In genomic region chr17:41522301-41523224, GRCh38 we compare ENCODE assay signal across 1 cellular context.
TF ChIP-seq lines count a peak whose summit lies in the region.

No MANE protein-coding gene starts in this region.

TF ChIP-seq in K562, 482 proteins besides CTCF, POLR2A, EP300 and RAD21:
- TF ChIP-seq NELFE (IDR thresholded peaks at IDR 0.05; ENCODE audit: insufficient read depth, insufficient read length) (no peak), BCOR (IDR thresholded peaks at IDR 0.05) (peak; percentile 96), TBL1XR1 (IDR thresholded peaks at IDR 0.05; ENCODE audit: low read length in 2 of 2) (no peak), ZNF589 (CRISPR knock-in tag; IDR thresholded peaks at IDR 0.05; ENCODE audit: low read depth) (no peak), SUPT5H (IDR thresholded peaks at IDR 0.05) (0 out of 2 replicates have a peak, but pooled peaks have one; percentile 12), RBM25 (IDR thresholded peaks at IDR 0.05; ENCODE audit: low read depth, low read length, severe bottlenecking) (peak; percentile 99), ILK (tag; IDR thresholded peaks at IDR 0.05; ENCODE audit: borderline replicate concordance, low read depth) (no peak), IRF2 (CRISPR knock-in tag; IDR thresholded peaks at IDR 0.05) (no peak), HNRNPL (IDR thresholded peaks at IDR 0.05; ENCODE audit: low read depth, low read length) (0 out of 2 replicates have a peak, but pooled peaks have one; percentile 33), SPI1 (IDR thresholded peaks at IDR 0.05; ENCODE audit: borderline replicate concordance, low read depth, low read length) (no peak), MTA3 (IDR thresholded peaks at IDR 0.05; ENCODE audit: borderline replicate concordance) (no peak), HDAC1 (IDR thresholded peaks at IDR 0.05) (0 out of 4 replicates have a peak, but pooled peaks of 1 of the 2 experiments have one; percentile 31), ZKSCAN1 (IDR thresholded peaks at IDR 0.05; ENCODE audit: low read depth, low read length) (0 out of 2 replicates have a peak, but pooled peaks have one; percentile 56), FOXM1 (IDR thresholded peaks at IDR 0.05; ENCODE audit: low read depth) (no peak), FOXM1 (CRISPR knock-in tag; IDR thresholded peaks at IDR 0.05; ENCODE audit: low read depth) (no peak), KDM1A (IDR thresholded peaks at IDR 0.05) (peak; percentile 83 to 90), NCOA4 (IDR thresholded peaks at IDR 0.05; ENCODE audit: partially characterized antibody) (no peak), HDAC2 (IDR thresholded peaks at IDR 0.05) (peak; percentile 32; the same call in 1 of the 2 replicates), CEBPB (tag; IDR thresholded peaks at IDR 0.05) (no peak), SMARCA5 (IDR thresholded peaks at IDR 0.05) (peak; percentile 86), GATAD2A (IDR thresholded peaks at IDR 0.05) (no peak), ZNF764 (CRISPR knock-in tag; IDR thresholded peaks at IDR 0.05; ENCODE audit: low read depth) (no peak), ZFP36 (IDR thresholded peaks at IDR 0.05; ENCODE audit: low read depth, low read length, partially characterized antibody) (peak; percentile 96), GATA2 (CRISPR knock-in tag; IDR thresholded peaks at IDR 0.05) (no peak), NKRF (IDR thresholded peaks at IDR 0.05; ENCODE audit: borderline replicate concordance) (no peak), RBFOX2 (IDR thresholded peaks at IDR 0.05; ENCODE audit: low read depth, low read length) (0 out of 2 replicates have a peak, but pooled peaks have one; percentile 8), ZNF511 (CRISPR knock-in tag; IDR thresholded peaks at IDR 0.05) (no peak), BRD9 (IDR thresholded peaks at IDR 0.05; ENCODE audit: low read depth, partially characterized antibody) (peak; percentile 68), ESRRA (IDR thresholded peaks at IDR 0.05; ENCODE audit: borderline replicate concordance, low read depth) (peak; percentile 35; the same call in 1 of the 2 replicates), PTBP1 (IDR thresholded peaks at IDR 0.05; ENCODE audit: low read depth, low read length) (0 out of 2 replicates have a peak, but pooled peaks have one; percentile 74), ADNP (tag; IDR thresholded peaks at IDR 0.05) (peak; percentile 93)
- TF ChIP-seq, protein P1, sequence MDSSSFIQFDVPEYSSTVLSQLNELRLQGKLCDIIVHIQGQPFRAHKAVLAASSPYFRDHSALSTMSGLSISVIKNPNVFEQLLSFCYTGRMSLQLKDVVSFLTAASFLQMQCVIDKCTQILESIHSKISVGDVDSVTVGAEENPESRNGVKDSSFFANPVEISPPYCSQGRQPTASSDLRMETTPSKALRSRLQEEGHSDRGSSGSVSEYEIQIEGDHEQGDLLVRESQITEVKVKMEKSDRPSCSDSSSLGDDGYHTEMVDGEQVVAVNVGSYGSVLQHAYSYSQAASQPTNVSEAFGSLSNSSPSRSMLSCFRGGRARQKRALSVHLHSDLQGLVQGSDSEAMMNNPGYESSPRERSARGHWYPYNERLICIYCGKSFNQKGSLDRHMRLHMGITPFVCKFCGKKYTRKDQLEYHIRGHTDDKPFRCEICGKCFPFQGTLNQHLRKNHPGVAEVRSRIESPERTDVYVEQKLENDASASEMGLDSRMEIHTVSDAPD (CRISPR knock-in tag; IDR thresholded peaks at IDR 0.05), result no peak
TF ChIP-seq in K562: peak in this region for 15.
